In the genomic region with DNA sequence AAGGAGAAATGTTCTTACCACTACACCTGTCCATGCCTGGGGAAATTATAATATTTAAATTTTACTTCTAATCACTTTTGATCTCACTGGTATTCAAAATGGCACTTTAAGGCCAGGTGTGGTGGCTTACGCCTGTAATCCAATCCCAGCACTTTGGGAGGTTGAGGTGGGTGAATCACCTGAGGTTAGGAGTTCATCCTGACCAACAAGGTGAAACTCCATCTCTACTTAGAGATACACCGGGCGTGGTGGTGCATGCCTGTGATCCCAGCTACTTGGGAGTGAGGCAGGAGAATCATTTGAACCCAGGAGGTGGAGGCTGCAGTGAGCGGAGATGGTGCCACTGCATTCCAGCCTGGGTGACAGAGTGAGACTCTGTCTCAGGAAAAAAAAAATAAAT, we compare ENCODE assay signal across 20 cellular contexts.
"Had no signal": no experiment of that assay in that cellular context is flagged by ENCODE, and none has a peak within 500 bp of the region (broad histone marks: within the 10 kb centered on the region; RNA-seq: fewer than 3 reads in every experiment).

No MANE protein-coding gene starts in this region.

- H3K9me3 Mint-ChIP-seq: activated naive CD4-positive, alpha-beta T cell treated with anti-CD3 and anti-CD28 coated beads, Interleukin-2, amount 50 U/mL, for 72 hours; central memory CD8-positive, alpha-beta T cell; natural killer cell had no signal

- H3K27me3 ChIP-seq: body of pancreas, tibial nerve had no signal

- H3K4me1 ChIP-seq: body of pancreas, tibial nerve had no signal

- H3K4me3 ChIP-seq: body of pancreas, coronary artery, tibial nerve had no signal

- H3K27me3 Mint-ChIP-seq: central memory CD8-positive, alpha-beta T cell had no signal

- ATAC-seq: activated naive CD4-positive, alpha-beta T cell treated with anti-CD3 and anti-CD28 coated beads, Interleukin-2, amount 50 U/mL, for 72 hours; body of pancreas; natural killer cell had no signal

- H3K9me3 ChIP-seq: body of pancreas, tibial nerve had no signal

- H3K4me3 Mint-ChIP-seq: central memory CD8-positive, alpha-beta T cell; natural killer cell had no signal

- DNase-seq: activated CD4-positive, alpha-beta T cell treated with anti-CD3 and anti-CD28 coated beads, Interleukin-2, amount 50 U/mL, for 4 hours; activated CD4-positive, CD25-positive, alpha-beta regulatory T cell treated with anti-CD3 and anti-CD28 coated beads, Interleukin-2, amount 50 U/mL, for 72 hours; activated effector memory CD4-positive, alpha-beta T cell treated with anti-CD3 and anti-CD28 coated beads, Interleukin-2, amount 50 U/mL, for 16 hours; amygdala; body of pancreas; effector CD4-positive, alpha-beta T cell; head of caudate nucleus; natural killer cell; posterior cingulate gyrus; retina; stimulated activated CD4-positive, alpha-beta T cell treated with anti-CD3 and anti-CD28 coated beads, Interleukin-4, amount 100 ng/mL, for 4 hours; stimulated activated CD8-positive, alpha-beta memory T cell treated with anti-CD3 and anti-CD28 coated beads, Interleukin-4, amount 100 ng/mL, for 48 hours; stimulated activated naive CD4-positive, alpha-beta T cell treated with Interleukin-2 at 50 U/mL for 16 hours; substantia nigra; T-helper 1 cell; T1000 had no signal
